ENCODE assay signal across 20 cellular contexts in the genomic region with DNA sequence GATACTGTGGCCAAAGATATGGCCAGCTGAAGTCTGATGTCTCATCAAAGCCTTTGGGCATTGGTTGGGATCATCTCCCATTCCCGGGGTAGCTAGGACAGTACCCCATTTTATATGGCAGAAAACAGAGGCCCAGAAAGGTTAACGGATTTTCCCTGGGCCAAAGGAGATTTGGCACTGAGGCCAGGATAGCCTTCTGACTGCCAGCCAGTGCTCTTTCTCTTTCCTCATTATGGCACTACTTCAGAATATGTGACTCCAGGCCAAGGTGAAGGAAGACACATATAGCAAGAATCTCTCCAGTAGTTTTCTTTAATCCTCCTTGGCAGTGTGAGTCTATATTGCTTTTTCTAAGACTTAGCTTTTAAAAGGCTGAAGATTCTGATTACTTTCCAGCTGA.
"Had no signal": no experiment of that assay in that cellular context is flagged by ENCODE, and none has a peak within 500 bp of the region (broad histone marks: within the 10 kb centered on the region; RNA-seq: fewer than 3 reads in every experiment).

No MANE protein-coding gene starts in this region.

- H3K27ac ChIP-seq: Peyer's patch, RWPE1 had no signal

- H3K9me3 ChIP-seq: adrenal gland, Peyer's patch had no signal

- H3K36me3 ChIP-seq: adrenal gland, Peyer's patch had no signal

- H3K27me3 ChIP-seq: adrenal gland, Peyer's patch had no signal

- DNase-seq: activated CD4-positive, alpha-beta T cell treated with anti-CD3 and anti-CD28 coated beads for 48 hours; activated CD4-positive, alpha-beta T cell treated with anti-CD3 and anti-CD28 coated beads, Interleukin-2, amount 50 U/mL, for 4 hours; activated CD4-positive, CD25-positive, alpha-beta regulatory T cell treated with anti-CD3 and anti-CD28 coated beads, Interleukin-2, amount 50 U/mL, for 72 hours; activated CD8-positive, alpha-beta memory T cell treated with anti-CD3 and anti-CD28 coated beads, Interleukin-2, amount 50 U/mL, for 48 hours; activated CD8-positive, alpha-beta T cell treated with anti-CD3 and anti-CD28 coated beads, Interleukin-2, amount 10 ng/mL, durations not matched to agents 7 days and 5 days; activated naive CD4-positive, alpha-beta T cell treated with anti-CD3 and anti-CD28 coated beads, Interleukin-2, amount 50 U/mL, for 16 hours; activated naive CD8-positive, alpha-beta T cell treated with anti-CD3 and anti-CD28 coated beads, Interleukin-2, amount 10 ng/mL, durations not matched to agents 7 days and 5 days; activated T-cell treated with anti-CD3 and anti-CD28 coated beads, Interleukin-2, amount 50 U/mL, for 1 hour; MM.1S; NCI-H1694 treated with DMSO at 0.1 percent for 48 hours; NCI-H2029 treated with DMSO at 0.1 percent for 48 hours; NCI-H510A; NCI-H526 treated with DMSO at 0.1 percent for 48 hours; NCI-H82; Peyer's patch; SHP77; T-helper 17 cell; T-helper 9 cell had no signal

- H3K4me1 ChIP-seq: adrenal gland, Peyer's patch had no signal

- H3K4me3 ChIP-seq: adrenal gland, Peyer's patch had no signal
